8 cellular contexts compared by ENCODE assay signal in the genomic region with DNA sequence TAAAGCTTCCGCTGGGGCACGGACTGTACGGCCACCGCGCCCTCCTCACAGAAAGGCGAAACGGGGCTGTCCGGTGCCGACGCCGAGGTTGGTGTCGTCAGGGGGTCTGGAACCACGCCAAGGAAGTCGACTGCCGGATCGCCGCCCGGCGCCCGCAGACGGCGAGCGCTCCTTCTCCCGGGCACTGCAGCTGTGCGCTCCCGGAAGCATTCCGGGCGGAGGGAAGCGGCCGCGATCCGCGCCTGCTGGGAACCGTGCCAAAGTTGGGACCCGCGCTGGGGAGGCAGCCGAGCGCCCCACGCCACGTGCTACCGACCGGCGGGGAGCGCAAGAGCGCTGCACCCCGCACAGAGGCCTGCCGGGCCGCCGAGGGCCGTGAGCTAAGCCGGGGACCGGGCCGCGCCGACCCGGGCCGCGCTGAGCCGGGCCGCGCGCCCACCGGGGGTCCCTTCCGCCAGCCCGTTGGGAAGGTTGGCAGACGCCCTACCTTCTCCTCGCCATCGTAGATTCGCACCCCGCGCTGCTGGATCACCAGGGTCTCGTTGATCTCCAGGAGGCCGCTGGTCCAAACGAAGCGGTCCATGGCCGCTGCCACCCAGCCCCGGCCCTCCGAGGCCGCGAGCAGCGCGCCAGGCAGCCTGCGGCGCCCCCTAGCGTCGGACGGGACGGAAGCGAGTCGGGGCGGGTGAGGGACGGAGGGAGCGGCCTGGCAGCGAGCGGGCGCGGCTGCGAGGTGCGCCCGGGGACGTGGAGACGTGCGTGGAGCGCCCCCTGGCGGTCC. TPM values are rescaled to one million over a fixed set of nuclear protein-coding genes. Genes with fewer than 3 reads are reported as not detected.
DNase-seq lines count a peak whose midpoint lies in the region; ATAC-seq and TF ChIP-seq lines count a peak whose summit lies in the region.

Gene VPS36, minus strand, starts transcription at position 623 of the 781 bp plus-strand sequence. Its CDS starts 40 bp downstream, at position 583.

- H3K9me3 ChIP-seq in right cardiac atrium (ENCODE audit: control insufficient read depth, low read length) = no peaks in the 10 kb centered on the region
- H3K9me3 ChIP-seq in vagina = no peaks in the 10 kb centered on the region

- H3K27me3 ChIP-seq in right cardiac atrium (ENCODE audit: control insufficient read depth, insufficient read depth) = no peaks in the 10 kb centered on the region
- H3K27me3 ChIP-seq in vagina = no peaks in the 10 kb centered on the region

- WGBS in right cardiac atrium = under 1% methylated on average over 105 of the region's 105 CpGs

- peak; percentile 97 to 100 (median 100) for TF ChIP-seq CTCF in vagina (IDR thresholded peaks at IDR 0.05)

- H3K4me1 ChIP-seq in right cardiac atrium (ENCODE audit: control insufficient read depth, insufficient read depth, low read length) = peaks cover 2% of the 10 kb centered on the region
- H3K4me1 ChIP-seq in vagina = peaks cover 55% of the 10 kb centered on the region

- H3K27ac ChIP-seq in right cardiac atrium (ENCODE audit: low read length) (peak within 1 kb of the TSS; percentile 97), vagina (peak within 1 kb of the TSS; percentile 97)

- H3K4me3 ChIP-seq in right cardiac atrium (ENCODE audit: low read length) = peak within 1 kb of the TSS; percentile 81
- peak within 1 kb of the TSS; percentile 62 to 83 for H3K4me3 ChIP-seq in vagina

- ATAC-seq in GM18498 (IDR thresholded peaks at IDR 0.05; ENCODE audit: unreplicated experiment) (peak; percentile 68), HG02938 (IDR thresholded peaks at IDR 0.05; ENCODE audit: unreplicated experiment) (peak; percentile 68), right cardiac atrium (peak; percentile 92 to 95)

- DNase-seq in NCI-H187 (lab: John Stamatoyannopoulos, UW) (peak; percentile 94), T-helper 2 cell (peak; percentile 89 to 95 (median 94)), anterior cingulate cortex (lab: John Stamatoyannopoulos, UW) (peak; percentile 27 to 98 (median 90)), right cardiac atrium (peak; percentile 97 to 99 (median 99)), putamen (ENCODE audit: low spot score) (peak; percentile 95), vagina (ENCODE audit: extremely low spot score in 2 of 2) (no peak)

- intact Hi-C loops in right cardiac atrium (cut with DNase I) = loop anchor here in 3 of 4 donors (5.0 to 10.0 kb wide), 3 partner anchors 48 to 108 kb away; no protein-coding TSS in a partner anchor
- intact Hi-C loops in vagina (cut with DNase I) = no loop called here

- H3K36me3 ChIP-seq in vagina = peaks cover 0 to 2% of the 10 kb centered on the region in 2 donors

- TF ChIP-seq POLR2A in vagina (IDR thresholded peaks at IDR 0.05) = peak in 1 of 2 donors; percentile 80

RNA-seq across cellular contexts. Expression of gene VPS36, which starts in this region (rescaled TPM):
- 10 to 100 TPM; 32.6 to 38.8 (median 34.9) TPM for total RNA-seq in right cardiac atrium
- 20.5 TPM for polyA plus RNA-seq in right cardiac atrium
- 57.2 TPM for total RNA-seq in vagina

Comparison
In these comparisons a context has a peak if more than half of its experiments do, and no peak if none do; other contexts are left out.
1. DNase-seq: peak in NCI-H187 (2 of 2), T-helper 2 cell (5 of 5), anterior cingulate cortex (58 of 58), right cardiac atrium (3 of 3) and putamen (single experiment); none in vagina (0 of 2).
2. Peak in every context shown above with its lines, with median percentiles within 50 percentile points of each other: ATAC-seq.